1 cellular context compared by ENCODE assay signal in the genomic region with DNA sequence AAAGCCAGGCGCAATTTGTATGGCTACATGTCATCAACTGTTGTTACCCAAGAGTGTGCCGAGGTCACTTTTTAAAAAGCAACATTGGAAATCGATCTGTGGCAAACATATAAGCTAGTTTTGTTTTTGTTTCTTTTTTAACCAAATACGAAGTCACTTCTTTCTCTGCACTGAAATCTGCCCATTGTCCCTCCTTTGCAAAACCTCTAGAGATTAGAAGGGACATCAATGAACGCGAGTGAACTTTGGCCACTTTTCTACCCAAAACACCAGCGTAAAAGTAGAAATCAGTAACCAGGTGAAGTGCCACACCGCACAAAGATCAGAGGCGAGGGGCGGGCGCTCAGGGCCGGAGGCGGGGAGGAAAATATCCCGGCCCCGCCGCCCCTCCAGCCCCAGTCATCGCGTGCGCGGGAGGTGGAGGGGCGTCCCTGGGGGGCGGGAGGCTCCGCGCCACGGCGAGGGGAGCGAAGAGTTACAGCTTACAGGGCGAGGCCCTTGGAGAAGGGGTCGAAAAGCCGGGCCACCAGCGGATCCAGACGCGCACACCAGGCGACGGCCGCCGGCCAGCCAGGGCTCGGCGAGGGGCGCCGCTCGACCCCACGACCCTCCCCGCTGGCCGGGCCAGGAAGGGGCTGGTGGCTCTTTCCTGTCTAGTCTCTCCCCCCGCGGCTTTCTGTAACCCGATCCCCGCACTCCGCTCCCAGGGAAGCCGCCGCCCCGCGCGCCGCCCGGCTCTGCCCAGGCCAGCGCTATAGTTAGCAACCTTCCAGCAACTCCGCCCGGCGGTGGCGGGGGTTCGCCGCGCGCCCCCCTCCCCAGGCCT.
TF ChIP-seq lines count a peak whose summit lies in the region.

No MANE protein-coding gene starts in this region.

TF ChIP-seq in HepG2, 621 proteins besides CTCF, POLR2A, EP300 and RAD21 (continued from another document):
- TF ChIP-seq, protein P1, sequence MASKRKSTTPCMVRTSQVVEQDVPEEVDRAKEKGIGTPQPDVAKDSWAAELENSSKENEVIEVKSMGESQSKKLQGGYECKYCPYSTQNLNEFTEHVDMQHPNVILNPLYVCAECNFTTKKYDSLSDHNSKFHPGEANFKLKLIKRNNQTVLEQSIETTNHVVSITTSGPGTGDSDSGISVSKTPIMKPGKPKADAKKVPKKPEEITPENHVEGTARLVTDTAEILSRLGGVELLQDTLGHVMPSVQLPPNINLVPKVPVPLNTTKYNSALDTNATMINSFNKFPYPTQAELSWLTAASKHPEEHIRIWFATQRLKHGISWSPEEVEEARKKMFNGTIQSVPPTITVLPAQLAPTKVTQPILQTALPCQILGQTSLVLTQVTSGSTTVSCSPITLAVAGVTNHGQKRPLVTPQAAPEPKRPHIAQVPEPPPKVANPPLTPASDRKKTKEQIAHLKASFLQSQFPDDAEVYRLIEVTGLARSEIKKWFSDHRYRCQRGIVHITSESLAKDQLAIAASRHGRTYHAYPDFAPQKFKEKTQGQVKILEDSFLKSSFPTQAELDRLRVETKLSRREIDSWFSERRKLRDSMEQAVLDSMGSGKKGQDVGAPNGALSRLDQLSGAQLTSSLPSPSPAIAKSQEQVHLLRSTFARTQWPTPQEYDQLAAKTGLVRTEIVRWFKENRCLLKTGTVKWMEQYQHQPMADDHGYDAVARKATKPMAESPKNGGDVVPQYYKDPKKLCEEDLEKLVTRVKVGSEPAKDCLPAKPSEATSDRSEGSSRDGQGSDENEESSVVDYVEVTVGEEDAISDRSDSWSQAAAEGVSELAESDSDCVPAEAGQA (IDR thresholded peaks at IDR 0.05; ENCODE audit: low read depth) = peak; percentile 58
- TF ChIP-seq, protein P1 (CRISPR knock-in tag; IDR thresholded peaks at IDR 0.05; ENCODE audit: borderline replicate concordance) = peak; percentile 66; the same call in 1 of the 2 replicates
- TF ChIP-seq MTF2 (CRISPR knock-in tag; IDR thresholded peaks at IDR 0.05; ENCODE audit: borderline replicate concordance) (0 out of 2 replicates have a peak, but pooled peaks have one; percentile 18), AGO2 (optimal IDR thresholded peaks at IDR 0.05; ENCODE audit: low read depth, low read length) (peak; percentile 94), DMAP1 (CRISPR knock-in tag; IDR thresholded peaks at IDR 0.05) (peak; percentile 77), MED1 (CRISPR knock-in tag; IDR thresholded peaks at IDR 0.05) (peak; percentile 82), MIER3 (CRISPR knock-in tag; IDR thresholded peaks at IDR 0.05; ENCODE audit: borderline replicate concordance) (peak; percentile 58; the same call in 1 of the 2 replicates), TARDBP (CRISPR knock-in tag; IDR thresholded peaks at IDR 0.05) (peak; percentile 96), YEATS4 (CRISPR knock-in tag; IDR thresholded peaks at IDR 0.05; ENCODE audit: borderline replicate concordance) (peak; percentile 94), ZNF841 (CRISPR knock-in tag; IDR thresholded peaks at IDR 0.05; ENCODE audit: borderline replicate concordance) (no peak), ZFP90 (CRISPR knock-in tag; IDR thresholded peaks at IDR 0.05; ENCODE audit: borderline replicate concordance) (peak; percentile 41; the same call in 1 of the 2 replicates), EHMT2 (IDR thresholded peaks at IDR 0.05; ENCODE audit: borderline replicate concordance, low read depth, low read length) (peak; percentile 66; the same call in 1 of the 2 replicates), KLF16 (CRISPR knock-in tag; IDR thresholded peaks at IDR 0.05) (peak in 1 of 2 experiments; percentile 94; a peak in 2 of 4 replicates), ZFP62 (CRISPR knock-in tag; IDR thresholded peaks at IDR 0.05) (no peak), GABPB1 (CRISPR knock-in tag; IDR thresholded peaks at IDR 0.05) (peak; percentile 86), TMF1 (CRISPR knock-in tag; IDR thresholded peaks at IDR 0.05; ENCODE audit: low read depth) (peak; percentile 90), MBD4 (IDR thresholded peaks at IDR 0.05; ENCODE audit: borderline replicate concordance, low read length) (peak; percentile 86; the same call in 1 of the 2 replicates), ZNF30 (CRISPR knock-in tag; IDR thresholded peaks at IDR 0.05) (peak; percentile 77; the same call in 1 of the 2 replicates), ZNF761 (CRISPR knock-in tag; conservative IDR thresholded peaks at IDR 0.05) (0 out of 2 replicates have a peak, but pooled peaks have one; percentile 17)
- TF ChIP-seq, protein P2, sequence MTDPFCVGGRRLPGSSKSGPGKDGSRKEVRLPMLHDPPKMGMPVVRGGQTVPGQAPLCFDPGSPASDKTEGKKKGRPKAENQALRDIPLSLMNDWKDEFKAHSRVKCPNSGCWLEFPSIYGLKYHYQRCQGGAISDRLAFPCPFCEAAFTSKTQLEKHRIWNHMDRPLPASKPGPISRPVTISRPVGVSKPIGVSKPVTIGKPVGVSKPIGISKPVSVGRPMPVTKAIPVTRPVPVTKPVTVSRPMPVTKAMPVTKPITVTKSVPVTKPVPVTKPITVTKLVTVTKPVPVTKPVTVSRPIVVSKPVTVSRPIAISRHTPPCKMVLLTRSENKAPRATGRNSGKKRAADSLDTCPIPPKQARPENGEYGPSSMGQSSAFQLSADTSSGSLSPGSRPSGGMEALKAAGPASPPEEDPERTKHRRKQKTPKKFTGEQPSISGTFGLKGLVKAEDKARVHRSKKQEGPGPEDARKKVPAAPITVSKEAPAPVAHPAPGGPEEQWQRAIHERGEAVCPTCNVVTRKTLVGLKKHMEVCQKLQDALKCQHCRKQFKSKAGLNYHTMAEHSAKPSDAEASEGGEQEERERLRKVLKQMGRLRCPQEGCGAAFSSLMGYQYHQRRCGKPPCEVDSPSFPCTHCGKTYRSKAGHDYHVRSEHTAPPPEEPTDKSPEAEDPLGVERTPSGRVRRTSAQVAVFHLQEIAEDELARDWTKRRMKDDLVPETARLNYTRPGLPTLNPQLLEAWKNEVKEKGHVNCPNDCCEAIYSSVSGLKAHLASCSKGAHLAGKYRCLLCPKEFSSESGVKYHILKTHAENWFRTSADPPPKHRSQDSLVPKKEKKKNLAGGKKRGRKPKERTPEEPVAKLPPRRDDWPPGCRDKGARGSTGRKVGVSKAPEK (CRISPR knock-in tag; IDR thresholded peaks at IDR 0.05; ENCODE audit: borderline replicate concordance) = peak; percentile 80; the same call in 1 of the 2 replicates
- TF ChIP-seq, protein P3, sequence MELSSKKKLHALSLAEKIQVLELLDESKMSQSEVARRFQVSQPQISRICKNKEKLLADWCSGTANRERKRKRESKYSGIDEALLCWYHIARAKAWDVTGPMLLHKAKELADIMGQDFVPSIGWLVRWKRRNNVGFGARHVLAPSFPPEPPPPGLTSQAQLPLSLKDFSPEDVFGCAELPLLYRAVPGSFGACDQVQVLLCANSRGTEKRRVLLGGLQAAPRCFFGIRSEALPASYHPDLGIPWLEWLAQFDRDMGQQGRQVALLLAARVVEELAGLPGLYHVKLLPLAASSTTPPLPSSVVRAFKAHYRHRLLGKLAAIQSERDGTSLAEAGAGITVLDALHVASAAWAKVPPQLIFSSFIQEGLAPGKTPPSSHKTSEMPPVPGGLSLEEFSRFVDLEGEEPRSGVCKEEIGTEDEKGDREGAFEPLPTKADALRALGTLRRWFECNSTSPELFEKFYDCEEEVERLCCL (CRISPR knock-in tag; IDR thresholded peaks at IDR 0.05; ENCODE audit: borderline replicate concordance) = no peak
- TF ChIP-seq, protein P4, sequence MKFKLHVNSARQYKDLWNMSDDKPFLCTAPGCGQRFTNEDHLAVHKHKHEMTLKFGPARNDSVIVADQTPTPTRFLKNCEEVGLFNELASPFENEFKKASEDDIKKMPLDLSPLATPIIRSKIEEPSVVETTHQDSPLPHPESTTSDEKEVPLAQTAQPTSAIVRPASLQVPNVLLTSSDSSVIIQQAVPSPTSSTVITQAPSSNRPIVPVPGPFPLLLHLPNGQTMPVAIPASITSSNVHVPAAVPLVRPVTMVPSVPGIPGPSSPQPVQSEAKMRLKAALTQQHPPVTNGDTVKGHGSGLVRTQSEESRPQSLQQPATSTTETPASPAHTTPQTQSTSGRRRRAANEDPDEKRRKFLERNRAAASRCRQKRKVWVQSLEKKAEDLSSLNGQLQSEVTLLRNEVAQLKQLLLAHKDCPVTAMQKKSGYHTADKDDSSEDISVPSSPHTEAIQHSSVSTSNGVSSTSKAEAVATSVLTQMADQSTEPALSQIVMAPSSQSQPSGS (CRISPR knock-in tag; IDR thresholded peaks at IDR 0.05) = peak; percentile 82
TF ChIP-seq in HepG2: peak in this region for 360.
